9 cellular contexts compared by ENCODE assay signal in genomic region chr2:42795871-42796301, GRCh38. TPM values are rescaled to one million over a fixed set of nuclear protein-coding genes. Genes with fewer than 3 reads are reported as not detected.
DNase-seq lines count a peak whose midpoint lies in the region; ATAC-seq and TF ChIP-seq lines count a peak whose summit lies in the region.
"Had no signal": no experiment of that assay in that cellular context is flagged by ENCODE, and none has a peak within 500 bp of the region (broad histone marks: within the 10 kb centered on the region; RNA-seq: fewer than 3 reads in every experiment).

No MANE protein-coding gene starts in this region.

- H3K4me3 Mint-ChIP-seq in CD8-positive, alpha-beta T cell = no peak overlapping the region

- peaks cover 42% of the 10 kb centered on the region for H3K4me1 Mint-ChIP-seq in CD8-positive, alpha-beta T cell (ENCODE audit: low read depth)

- CTCF ChIA-PET in HEK293 (lab: Yijun Ruan, JAX) = no interaction called here
- CTCF ChIA-PET in CD8-positive, alpha-beta T cell (lab: Charles Lee) = interaction anchor here (1.2 to 1.5 kb wide), 2 partner anchors 14 to 32 kb away, joined by 4 read pairs; no protein-coding TSS in a partner anchor

- POLR2A ChIA-PET in HEK293 (lab: Yijun Ruan, JAX) = interaction anchor here (0.6 to 1.0 kb wide), 2 partner anchors 15 to 420 kb away, joined by 3 to 5 read pairs; no protein-coding TSS in a partner anchor
- POLR2A ChIA-PET in CD8-positive, alpha-beta T cell (lab: Charles Lee) = interaction anchor here (3.5 kb wide), 1 partner anchor 14 kb away, joined by 23 read pairs; no protein-coding TSS in a partner anchor

- H3K9me3 ChIP-seq in HEK293 (ENCODE audit: control insufficient read depth, insufficient read depth, low read depth, low read length) (no peaks in the 10 kb centered on the region), SJCRH30 (replicated peaks) (peaks cover 3% of the 10 kb centered on the region; the same call in 1 of the 2 replicates)
- H3K9me3 ChIP-seq in CD8-positive, alpha-beta T cell (ENCODE audit: low read length) = no peaks in the 10 kb centered on the region

- H3K9me3 Mint-ChIP-seq in CD8-positive, alpha-beta T cell = no peaks in the 10 kb centered on the region

- intact Hi-C loops in CD8-positive, alpha-beta T cell (cut with DNase I, micrococcal nuclease) = no loop called here

- H3K27ac Mint-ChIP-seq in CD8-positive, alpha-beta T cell = no peak overlapping the region

- DNase-seq in SJCRH30 (peak; percentile 86 to 94), myocyte (ENCODE audit: low read depth) (peak; percentile 67), midbrain (lab: John Stamatoyannopoulos, UW) (no peak), NCI-H345 treated with DMSO at 0.1 percent for 48 hours (lab: John Stamatoyannopoulos, UW; ENCODE audit: unreplicated experiment) (no peak)
- no peak for DNase-seq in NK-92 treated with Interleukin-12 subunit alpha and Interleukin-12 subunit beta, amount 100 ng/mL, for 24 hours (lab: John Stamatoyannopoulos, UW)
- no peak for DNase-seq in CD8-positive, alpha-beta T cell
- DNase-seq: NCI-H524 had no signal

- H3K36me3 ChIP-seq in HEK293 (ENCODE audit: control insufficient read depth in 2 of 2, insufficient read depth in 1 of 2, low read length in 2 of 2) = no peaks in the 10 kb centered on the region
- H3K36me3 ChIP-seq in SJCRH30 = no peaks in the 10 kb centered on the region
- H3K36me3 ChIP-seq in CD8-positive, alpha-beta T cell (ENCODE audit: insufficient read depth, low read length) = no peaks in the 10 kb centered on the region

- no peaks in the 10 kb centered on the region for H3K27me3 ChIP-seq in SJCRH30
- H3K27me3 ChIP-seq in CD8-positive, alpha-beta T cell (ENCODE audit: insufficient read depth, low read length) = peaks cover 5% of the 10 kb centered on the region

- peaks cover 19% of the 10 kb centered on the region for H3K27me3 Mint-ChIP-seq in CD8-positive, alpha-beta T cell (ENCODE audit: low read depth)

- H3K4me3 ChIP-seq in HEK293 (ENCODE audit: low read depth, low read length) = no peak overlapping the region
- H3K4me3 ChIP-seq in SJCRH30 = peak overlapping the region; percentile 43
- H3K4me3 ChIP-seq in CD8-positive, alpha-beta T cell (ENCODE audit: low read depth, low read length) = no peak overlapping the region

- ATAC-seq in GM18505 (IDR thresholded peaks at IDR 0.05; ENCODE audit: unreplicated experiment) = no peak
- ATAC-seq in CD8-positive, alpha-beta T cell = no peak

- H3K27ac ChIP-seq in HEK293 (ENCODE audit: extremely low read depth, low read depth, low read length) = peak overlapping the region; percentile 3; the same call in 1 of the 2 replicates
- H3K27ac ChIP-seq in SJCRH30 = peak overlapping the region; percentile 89
- H3K27ac ChIP-seq in CD8-positive, alpha-beta T cell (ENCODE audit: low read depth, low read length) = no peak overlapping the region

- H3K36me3 Mint-ChIP-seq in CD8-positive, alpha-beta T cell = no peaks in the 10 kb centered on the region

- no peaks in the 10 kb centered on the region for H3K4me1 ChIP-seq in HEK293 (ENCODE audit: control insufficient read depth, insufficient read depth, low read length)
- peaks cover 24% of the 10 kb centered on the region for H3K4me1 ChIP-seq in SJCRH30
- H3K4me1 ChIP-seq in CD8-positive, alpha-beta T cell (ENCODE audit: insufficient read depth, low read length) = peaks cover 21% of the 10 kb centered on the region

- peak; percentile 31 for TF ChIP-seq POLR2A in GM18505 (IDR thresholded peaks at IDR 0.05; ENCODE audit: borderline replicate concordance, extremely low read depth, insufficient read depth, insufficient read length)

- TF ChIP-seq CTCF in HEK293 (tag by site-specific recombination; IDR thresholded peaks at IDR 0.05) = no peak
- TF ChIP-seq CTCF in CD8-positive, alpha-beta T cell (IDR thresholded peaks at IDR 0.05) = no peak

TF ChIP-seq in HEK293, 187 proteins besides CTCF, POLR2A, EP300 and RAD21:
- TF ChIP-seq SETDB1 (IDR thresholded peaks at IDR 0.05; ENCODE audit: insufficient read length, low read length) (peak; percentile 38), TRIM28 (IDR thresholded peaks at IDR 0.05; ENCODE audit: borderline replicate concordance, low read length) (0 out of 2 replicates have a peak, but pooled peaks have one; percentile 13), ZNF24 (tag by site-specific recombination; IDR thresholded peaks at IDR 0.05) (no peak), ZEB2 (tag by site-specific recombination; IDR thresholded peaks at IDR 0.05) (no peak), ZNF658 (tag by site-specific recombination; IDR thresholded peaks at IDR 0.05) (no peak), ZNF280C (tag by site-specific recombination; IDR thresholded peaks at IDR 0.05) (no peak)

RNA-seq across cellular contexts. Expression of gene HAAO, which starts 3.5 kb away (rescaled TPM):
- total RNA-seq in SJCRH30 (2014; rRNA removed; shearing (Covaris generic)) = 3.5 and 4.7 TPM in 2 replicates
- not detected in 2 replicates for total RNA-seq in myocyte
- 0.19 TPM for polyA plus RNA-seq in myocyte (2012)
- total RNA-seq in CD8-positive, alpha-beta T cell = not detected

RNA-seq across cellular contexts. Expression of gene OXER1, which starts 32.0 kb away (rescaled TPM):
- total RNA-seq in SJCRH30 (2014; rRNA removed; shearing (Covaris generic)) = 1.8 and 2.0 TPM in 2 replicates
- total RNA-seq in myocyte = 0.32 and 1.0 TPM in 2 replicates
- 0.69 TPM for polyA plus RNA-seq in myocyte (2012)
- total RNA-seq in CD8-positive, alpha-beta T cell = under 1 TPM; 0.25 to 0.30 TPM

Comparison
In these comparisons a context has a peak if more than half of its experiments do, and no peak if none do; other contexts are left out.
1. DNase-seq: peak in SJCRH30 (2 of 2) and myocyte (single experiment); none in NK-92 treated with Interleukin-12 subunit alpha and Interleukin-12 subunit beta, amount 100 ng/mL, for 24 hours (single experiment), midbrain (single experiment), NCI-H345 treated with DMSO at 0.1 percent for 48 hours (single experiment) and CD8-positive, alpha-beta T cell (0 of 7).